Comparison of ENCODE assay signal across 33 cellular contexts in the genomic region with DNA sequence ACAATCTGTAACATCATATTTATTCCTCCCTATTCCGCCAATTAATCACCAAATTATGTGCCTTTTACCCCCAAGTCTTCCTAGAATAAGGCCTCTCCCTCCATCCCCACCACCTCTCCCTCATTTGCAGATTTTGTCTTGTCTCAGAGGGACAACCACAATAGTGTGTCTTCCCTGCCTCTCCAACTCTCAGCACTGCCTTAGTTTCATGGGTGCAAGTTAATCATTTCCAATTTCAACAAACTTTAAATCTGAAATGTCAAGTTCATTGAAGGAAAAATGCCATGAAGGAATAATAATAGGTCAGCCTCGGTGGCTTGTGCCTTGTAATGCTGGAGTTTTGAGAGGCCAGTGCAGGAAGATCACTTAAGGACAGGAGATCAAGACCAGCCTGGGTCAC. TPM values are rescaled to one million over a fixed set of nuclear protein-coding genes. Genes with fewer than 3 reads are reported as not detected.
"Had no signal": no experiment of that assay in that cellular context is flagged by ENCODE, and none has a peak within 500 bp of the region (broad histone marks: within the 10 kb centered on the region; RNA-seq: fewer than 3 reads in every experiment).

No MANE protein-coding gene starts in this region.

- H3K4me2 ChIP-seq: PC-9 had no signal

- H3K27ac ChIP-seq: PC-9, RWPE1, WERI-Rb-1 had no signal

- ATAC-seq: activated CD8-positive, alpha-beta memory T cell treated with anti-CD3 and anti-CD28 coated beads, Interleukin-2, amount 10 ng/mL, durations not matched to agents 7 days and 5 days; activated naive CD8-positive, alpha-beta T cell treated with anti-CD3 and anti-CD28 coated beads, Interleukin-2, amount 50 U/mL, for 24 hours; Right ventricle myocardium inferior; SK-N-SH treated with all-trans-retinoic acid at 6 μM for 48 hours; T-cell had no signal

- H3K36me3 ChIP-seq: WERI-Rb-1 had no signal

- DNase-seq: activated CD4-positive, alpha-beta memory T cell treated with anti-CD3 and anti-CD28 coated beads, Interleukin-2, amount 10 ng/mL, durations not matched to agents 7 days and 5 days; activated CD4-positive, alpha-beta T cell treated with anti-CD3 and anti-CD28 coated beads for 1 hour; activated CD4-positive, alpha-beta T cell treated with anti-CD3 and anti-CD28 coated beads for 48 hours; activated CD4-positive, CD25-positive, alpha-beta regulatory T cell; activated CD8-positive, alpha-beta memory T cell treated with anti-CD3 and anti-CD28 coated beads for 24 hours; activated CD8-positive, alpha-beta memory T cell treated with anti-CD3 and anti-CD28 coated beads, Interleukin-2, amount 10 ng/mL, durations not matched to agents 7 days and 5 days; activated CD8-positive, alpha-beta memory T cell treated with anti-CD3 and anti-CD28 coated beads, Interleukin-2, amount 50 U/mL, for 48 hours; activated effector memory CD4-positive, alpha-beta T cell treated with Interleukin-2 at 50 U/mL for 16 hours; activated naive CD4-positive, alpha-beta T cell treated with anti-CD3 and anti-CD28 coated beads, Interleukin-2, amount 10 ng/mL, durations not matched to agents 7 days and 5 days; activated naive CD8-positive, alpha-beta T cell treated with anti-CD3 and anti-CD28 coated beads, Interleukin-2, amount 50 U/mL, for 24 hours; activated T-cell treated with anti-CD3 and anti-CD28 coated beads, Interleukin-2, amount 50 U/mL, for 48 hours; anterior cingulate cortex; central memory CD4-positive, alpha-beta T cell; Kasumi-1; MG63; NCI-H1092; NCI-H1436 treated with DMSO at 0.1 percent for 48 hours; NCI-H1694 treated with DMSO at 0.1 percent for 48 hours; NCI-H2029 treated with DMSO at 0.1 percent for 48 hours; NCI-H2107; NCI-H2171; NCI-H510A; NCI-H748 treated with DMSO at 0.1 percent for 48 hours; NK-92 treated with Interleukin-12 subunit alpha and Interleukin-12 subunit beta, amount 100 ng/mL, for 24 hours; PC-9; SIG-M5; T-cell; T1000; WERI-Rb-1 had no signal

- FAIRE-seq: RCC 7860 had no signal

- H3K9me3 ChIP-seq: MG63 had no signal

- H2AFZ ChIP-seq: PC-9 had no signal

- H3K27me3 ChIP-seq: MG63 had no signal

- H3K4me3 ChIP-seq: MG63, PC-9 had no signal

RNA-seq across cellular contexts. Expression of gene SRGAP1, which starts 33.2 kb away (rescaled TPM):
- total RNA-seq: activated CD4-positive, alpha-beta memory T cell treated with anti-CD3 and anti-CD28 coated beads, Interleukin-2, amount 10 ng/mL, durations not matched to agents 7 days and 5 days had no signal
